ENCODE assay signal across 10 cellular contexts in the genomic region with DNA sequence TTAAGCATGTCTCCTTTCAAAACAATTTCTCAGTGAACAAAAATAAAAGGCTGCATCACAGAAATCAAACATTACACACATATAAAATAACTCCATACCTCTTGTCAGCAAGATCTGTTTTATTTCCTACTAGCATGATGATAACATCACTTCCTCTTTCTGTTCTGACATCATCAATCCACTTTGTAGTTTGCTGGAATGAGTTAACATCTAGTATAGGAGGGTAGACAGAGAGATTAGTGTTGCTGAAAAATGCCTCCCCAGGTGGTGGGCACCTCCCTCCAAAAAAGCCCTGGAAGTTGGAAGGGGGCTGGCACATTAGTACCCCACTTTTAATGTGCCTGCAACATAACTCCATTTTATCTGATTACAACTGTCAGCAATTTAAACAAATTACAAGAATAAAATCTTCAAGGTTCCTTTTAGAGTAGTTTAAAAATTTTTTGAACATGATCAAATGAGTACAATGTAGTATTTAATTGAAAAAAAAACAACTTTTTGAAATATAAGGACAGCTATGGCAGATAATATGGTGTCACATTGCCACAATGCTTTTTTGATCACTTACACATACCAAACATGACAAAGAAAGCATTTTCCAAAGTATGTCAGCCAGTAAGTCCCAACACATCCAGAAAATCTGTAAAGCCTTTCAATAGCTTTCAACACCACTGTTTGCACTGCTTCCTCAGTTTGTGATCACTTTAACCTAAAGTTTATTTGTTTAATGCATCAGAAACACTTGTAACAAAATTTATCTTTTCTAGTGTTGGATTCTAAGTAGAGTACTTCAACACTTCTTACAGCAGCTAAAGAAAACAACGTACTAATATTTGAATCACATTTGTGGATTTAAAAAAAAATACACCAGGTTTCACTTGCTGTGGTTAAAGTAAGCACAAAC. TPM values are rescaled to one million over a fixed set of nuclear protein-coding genes. Genes with fewer than 3 reads are reported as not detected.
DNase-seq lines count a peak whose midpoint lies in the region; ATAC-seq and TF ChIP-seq lines count a peak whose summit lies in the region.
"Had no signal": no experiment of that assay in that cellular context is flagged by ENCODE, and none has a peak within 500 bp of the region (broad histone marks: within the 10 kb centered on the region; RNA-seq: fewer than 3 reads in every experiment).

No MANE protein-coding gene starts in this region.

- H3K4me1 Mint-ChIP-seq in natural killer cell (peaks cover 13 to 25% of the 10 kb centered on the region in 2 donors), type B pancreatic cell (ENCODE audit: unreplicated experiment) (peaks cover 5% of the 10 kb centered on the region)
- H3K4me1 Mint-ChIP-seq in natural killer cell treated with Interleukin-12 subunit alpha and Interleukin-12 subunit beta and Interleukin-15 and Interleukin-18, amount 100 ng/mL, for 72 hours (ENCODE audit: low read depth in 2 of 2) = peaks cover 7% of the 10 kb centered on the region in 2 donors

- no peaks in the 10 kb centered on the region for H3K27me3 Mint-ChIP-seq in natural killer cell (ENCODE audit: low read depth in 2 of 2)
- no peaks in the 10 kb centered on the region for H3K27me3 Mint-ChIP-seq in natural killer cell treated with Interleukin-12 subunit alpha and Interleukin-12 subunit beta and Interleukin-15 and Interleukin-18, amount 100 ng/mL, for 72 hours
- H3K27me3 Mint-ChIP-seq in type B pancreatic cell = no peaks in the 10 kb centered on the region

- intact Hi-C loops in natural killer cell (cut with micrococcal nuclease) = no loop called here

- no peak overlapping the region for H3K4me3 Mint-ChIP-seq in natural killer cell
- H3K4me3 Mint-ChIP-seq in natural killer cell treated with Interleukin-12 subunit alpha and Interleukin-12 subunit beta and Interleukin-15 and Interleukin-18, amount 100 ng/mL, for 72 hours = no peak overlapping the region
- H3K4me3 Mint-ChIP-seq in type B pancreatic cell = no peak overlapping the region

- TF ChIP-seq CTCF in natural killer cell (IDR thresholded peaks at IDR 0.05) (no peak), type B pancreatic cell (conservative IDR thresholded peaks at IDR 0.05) (no peak)

- H3K36me3 Mint-ChIP-seq in natural killer cell (peaks cover 7% of the 10 kb centered on the region), type B pancreatic cell (peaks cover 15% of the 10 kb centered on the region)
- peaks cover 4% of the 10 kb centered on the region for H3K36me3 Mint-ChIP-seq in natural killer cell treated with Interleukin-12 subunit alpha and Interleukin-12 subunit beta and Interleukin-15 and Interleukin-18, amount 100 ng/mL, for 72 hours

- H3K9me3 Mint-ChIP-seq in natural killer cell (no peaks in the 10 kb centered on the region), type B pancreatic cell (no peaks in the 10 kb centered on the region)
- no peaks in the 10 kb centered on the region for H3K9me3 Mint-ChIP-seq in natural killer cell treated with Interleukin-12 subunit alpha and Interleukin-12 subunit beta and Interleukin-15 and Interleukin-18, amount 100 ng/mL, for 72 hours

- ATAC-seq in natural killer cell (no peak), HG02970 (IDR thresholded peaks at IDR 0.05; ENCODE audit: low FRiP score, unreplicated experiment) (no peak)
- no peak for ATAC-seq in natural killer cell treated with Interleukin-12 subunit alpha and Interleukin-12 subunit beta and Interleukin-15 and Interleukin-18, amount 100 ng/mL, for 72 hours
- ATAC-seq: HCT116 had no signal

- DNase-seq in natural killer cell = no peak
- DNase-seq in natural killer cell treated with Interleukin-12 subunit alpha and Interleukin-12 subunit beta and Interleukin-15 and Interleukin-18, amount 100 ng/mL, for 72 hours (ENCODE audit: low spot score) = no peak
- peak; percentile 85 for DNase-seq in OCI-M1 (lab: John Stamatoyannopoulos, UW)
- peak; percentile 15 for DNase-seq in dermis blood vessel endothelial cell
- no peak for DNase-seq in type B pancreatic cell (ENCODE audit: extremely low spot score, unreplicated experiment)
- DNase-seq in cerebellum (ENCODE audit: low spot score) = no peak
- DNase-seq in SW480 (ENCODE audit: low spot score) = no peak
- DNase-seq: occipital lobe had no signal

- H3K27ac Mint-ChIP-seq in natural killer cell (peak overlapping the region; percentile 50 to 73), type B pancreatic cell (peak overlapping the region; percentile 52)
- no peak overlapping the region for H3K27ac Mint-ChIP-seq in natural killer cell treated with Interleukin-12 subunit alpha and Interleukin-12 subunit beta and Interleukin-15 and Interleukin-18, amount 100 ng/mL, for 72 hours

RNA-seq across cellular contexts. Expression of gene RAB6A, which starts 44.5 kb away (rescaled TPM):
- total RNA-seq in natural killer cell = 100 to 1,000 TPM in 1 of 3 donors, 10 to 100 TPM in 2; 72.2 to 107 (median 97.7) TPM
- total RNA-seq in natural killer cell treated with Interleukin-12 subunit alpha and Interleukin-12 subunit beta and Interleukin-15 and Interleukin-18, amount 100 ng/mL, for 72 hours = 100 to 1,000 TPM in 1 of 2 donors, 10 to 100 TPM in 1; 92.0 to 124 TPM
- 145 and 175 TPM in 2 replicates for total RNA-seq in dermis blood vessel endothelial cell
- total RNA-seq in type B pancreatic cell (ENCODE audit: low replicate concordance) = 86.7 and 123 TPM in 2 replicates
- 163 TPM for total RNA-seq in cerebellum

Comparison
In these comparisons a context has a peak if more than half of its experiments do, and no peak if none do; other contexts are left out.
1. H3K27ac Mint-ChIP-seq: peak in natural killer cell (2 of 2) and type B pancreatic cell (single experiment); none in natural killer cell treated with Interleukin-12 subunit alpha and Interleukin-12 subunit beta and Interleukin-15 and Interleukin-18, amount 100 ng/mL, for 72 hours (0 of 2).
2. DNase-seq: peak in OCI-M1 (single experiment) and dermis blood vessel endothelial cell (single experiment); none in natural killer cell (single experiment), natural killer cell treated with Interleukin-12 subunit alpha and Interleukin-12 subunit beta and Interleukin-15 and Interleukin-18, amount 100 ng/mL, for 72 hours (single experiment), type B pancreatic cell (single experiment), cerebellum (single experiment) and SW480 (single experiment).